ENCODE assay signal across 9 cellular contexts in genomic region chr11:8017894-8018741, GRCh38. TPM values are rescaled to one million over a fixed set of nuclear protein-coding genes. Genes with fewer than 3 reads are reported as not detected.
DNase-seq lines count a peak whose midpoint lies in the region; ATAC-seq lines count a peak whose summit lies in the region.
"Had no signal": no experiment of that assay in that cellular context is flagged by ENCODE, and none has a peak within 500 bp of the region (broad histone marks: within the 10 kb centered on the region; RNA-seq: fewer than 3 reads in every experiment).

No MANE protein-coding gene starts in this region.

- H3K9me3 Mint-ChIP-seq in activated T-cell treated with anti-CD3 and anti-CD28 coated beads, Interleukin-2, amount 50 U/mL, for 4 hours: no peaks in the 10 kb centered on the region

- ATAC-seq in activated T-cell treated with anti-CD3 and anti-CD28 coated beads, Interleukin-2, amount 50 U/mL, for 4 hours: no peak
- ATAC-seq in GM18909 (IDR thresholded peaks at IDR 0.05; ENCODE audit: poor library complexity, unreplicated experiment): no peak

- H3K4me1 Mint-ChIP-seq in activated T-cell treated with anti-CD3 and anti-CD28 coated beads, Interleukin-2, amount 50 U/mL, for 4 hours (ENCODE audit: low read depth): peaks cover 12% of the 10 kb centered on the region

- peak overlapping the region; percentile 76 for H3K4me3 Mint-ChIP-seq in activated T-cell treated with anti-CD3 and anti-CD28 coated beads, Interleukin-2, amount 50 U/mL, for 4 hours

- peak overlapping the region; percentile 79 for H3K27ac ChIP-seq in cingulate gyrus (ENCODE audit: low read depth, low read length)
- H3K27ac ChIP-seq in urinary bladder (ENCODE audit: low read depth): peak overlapping the region; percentile 81

- H3K36me3 Mint-ChIP-seq in activated T-cell treated with anti-CD3 and anti-CD28 coated beads, Interleukin-2, amount 50 U/mL, for 4 hours (ENCODE audit: insufficient read depth): no peaks in the 10 kb centered on the region

- WGBS in urinary bladder: 24% methylated on average over 18 of the region's 18 CpGs

- DNase-seq in activated T-cell treated with anti-CD3 and anti-CD28 coated beads, Interleukin-2, amount 50 U/mL, for 4 hours: no peak
- no peak for DNase-seq in activated T-cell treated with anti-CD3 and anti-CD28 coated beads, Interleukin-2, amount 50 U/mL, for 48 hours
- DNase-seq in mesenteric fat pad (ENCODE audit: low spot score) (peak; percentile 51), NCI-H128 (lab: John Stamatoyannopoulos, UW; ENCODE audit: unreplicated experiment) (no peak), NCI-H1436 (lab: John Stamatoyannopoulos, UW) (no peak)

- peaks cover 34% of the 10 kb centered on the region for H3K27me3 Mint-ChIP-seq in activated T-cell treated with anti-CD3 and anti-CD28 coated beads, Interleukin-2, amount 50 U/mL, for 4 hours (ENCODE audit: low read depth)

- no peaks in the 10 kb centered on the region for H3K36me3 ChIP-seq in urinary bladder (ENCODE audit: insufficient read depth)

- H3K4me1 ChIP-seq in urinary bladder (ENCODE audit: insufficient read depth): no peaks in the 10 kb centered on the region

- H3K4me3 ChIP-seq in urinary bladder (ENCODE audit: low read depth, low read length): peak overlapping the region; percentile 64

RNA-seq across cellular contexts. Expression of gene EIF3F, which starts 31.0 kb away (rescaled TPM):
- total RNA-seq in activated T-cell treated with anti-CD3 and anti-CD28 coated beads, Interleukin-2, amount 50 U/mL, for 4 hours: 100 to 1,000 TPM; 336 to 429 (median 342) TPM
- total RNA-seq in mesenteric fat pad (144 TPM), urinary bladder (159 TPM)
- polyA plus RNA-seq in urinary bladder: 697 TPM

RNA-seq across cellular contexts. Expression of gene NLRP10, which starts 52.9 kb away (rescaled TPM):
- not detected for total RNA-seq in activated T-cell treated with anti-CD3 and anti-CD28 coated beads, Interleukin-2, amount 50 U/mL, for 4 hours
- not detected for total RNA-seq in mesenteric fat pad
- total RNA-seq in urinary bladder: not detected
- not detected for polyA plus RNA-seq in urinary bladder
- total RNA-seq: SK-MEL-5 had no signal
